In the genomic region with DNA sequence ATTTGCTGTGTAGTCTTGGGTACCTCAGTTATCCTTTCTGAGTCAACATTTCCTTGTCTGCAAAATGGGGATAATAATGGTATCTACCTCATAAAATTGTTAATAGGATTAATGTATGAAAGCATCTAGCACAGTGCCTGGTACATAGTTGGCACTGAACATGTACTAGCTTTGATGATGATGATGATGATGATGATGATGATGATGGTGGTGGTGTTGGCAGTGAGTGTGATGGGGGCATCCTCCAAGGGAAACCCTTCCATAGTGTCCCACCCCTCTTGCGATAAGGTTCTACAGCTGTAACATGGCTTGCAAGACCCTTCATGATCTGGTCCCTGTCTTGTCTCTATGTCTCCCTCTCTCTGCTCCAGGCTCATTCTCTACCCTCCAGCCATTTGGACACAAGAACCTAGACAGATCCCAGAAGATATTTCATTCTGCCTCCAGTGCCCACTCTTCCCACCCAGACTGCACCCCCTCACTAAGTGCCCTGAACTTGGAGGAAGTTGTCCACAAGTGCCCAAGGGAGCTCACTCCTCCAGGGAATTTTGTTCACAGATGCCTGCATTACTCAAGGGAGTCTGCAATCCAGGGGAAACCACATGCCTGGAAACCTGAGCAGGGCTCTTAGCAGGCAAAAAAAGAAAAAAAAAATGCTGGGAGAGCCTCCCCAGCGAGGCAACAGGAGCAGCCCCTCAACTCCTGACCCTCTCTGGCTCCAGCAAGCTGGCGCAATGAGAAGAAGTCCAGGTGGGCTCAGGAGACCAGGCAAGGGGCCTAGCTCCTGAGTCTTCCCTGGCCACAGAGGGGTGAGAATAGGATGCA, we compare ENCODE assay signal across 1 cellular context.
TF ChIP-seq lines count a peak whose summit lies in the region.

No MANE protein-coding gene starts in this region.

TF ChIP-seq in H1, 55 proteins besides CTCF, POLR2A, EP300 and RAD21:
- TF ChIP-seq FOSL1 (IDR thresholded peaks at IDR 0.05; ENCODE audit: insufficient read depth, low read depth, low read length) (no peak), SRF (IDR thresholded peaks at IDR 0.05; ENCODE audit: low read depth, low read length) (no peak), KDM1A (IDR thresholded peaks at IDR 0.05; ENCODE audit: borderline replicate concordance, low read length) (no peak), PHF8 (conservative IDR thresholded peaks at IDR 0.05; ENCODE audit: low read depth, low read length) (no peak), EGR1 (IDR thresholded peaks at IDR 0.05; ENCODE audit: borderline replicate concordance, low read depth, low read length) (no peak), CTBP2 (IDR thresholded peaks at IDR 0.05; ENCODE audit: borderline replicate concordance, insufficient read depth, insufficient read length, low read length) (no peak), GABPA (IDR thresholded peaks at IDR 0.05; ENCODE audit: borderline replicate concordance, insufficient read depth, low read length) (no peak), JUND (IDR thresholded peaks at IDR 0.05; ENCODE audit: low read length) (no peak), RXRA (IDR thresholded peaks at IDR 0.05; ENCODE audit: insufficient read depth, low read depth, low read length) (no peak)
- TF ChIP-seq, protein P1, sequence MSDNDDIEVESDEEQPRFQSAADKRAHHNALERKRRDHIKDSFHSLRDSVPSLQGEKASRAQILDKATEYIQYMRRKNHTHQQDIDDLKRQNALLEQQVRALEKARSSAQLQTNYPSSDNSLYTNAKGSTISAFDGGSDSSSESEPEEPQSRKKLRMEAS (IDR thresholded peaks at IDR 0.05), result no peak
